16 cellular contexts compared by ENCODE assay signal in genomic region chr10:91700788-91701444, GRCh38.
DNase-seq lines count a peak whose midpoint lies in the region; ATAC-seq and TF ChIP-seq lines count a peak whose summit lies in the region.
"Had no signal": no experiment of that assay in that cellular context is flagged by ENCODE, and none has a peak within 500 bp of the region (broad histone marks: within the 10 kb centered on the region; RNA-seq: fewer than 3 reads in every experiment).

No MANE protein-coding gene starts in this region.

- TF ChIP-seq POLR2A in gastroesophageal sphincter (IDR thresholded peaks at IDR 0.05), result no peak

- H3K4me1 ChIP-seq in gastroesophageal sphincter, result no peaks in the 10 kb centered on the region
- H3K4me1 ChIP-seq: parathyroid adenoma had no signal

- no peak overlapping the region for H3K4me3 ChIP-seq in gastroesophageal sphincter
- H3K4me3 ChIP-seq: cardiac muscle cell had no signal

- DNase-seq in HS-5 (ENCODE audit: low read depth) (peak; percentile 61), amniotic stem cell (lab: John Stamatoyannopoulos, UW) (peak; percentile 15), fibroblast of the conjunctiva (ENCODE audit: low read depth) (peak; percentile 41), NCI-H526 (lab: John Stamatoyannopoulos, UW) (no peak), NCI-H1048 (lab: John Stamatoyannopoulos, UW) (no peak)
- no peak for DNase-seq in activated naive CD4-positive, alpha-beta T cell treated with Interleukin-2 at 50 U/mL for 16 hours
- DNase-seq: activated CD4-positive, alpha-beta T cell treated with anti-CD3 and anti-CD28 coated beads for 1 hour; activated CD8-positive, alpha-beta memory T cell treated with anti-CD3 and anti-CD28 coated beads, Interleukin-2, amount 50 U/mL, for 4 hours; effector memory CD4-positive, alpha-beta T cell; left cardiac atrium; NCI-H774; stimulated activated CD4-positive, alpha-beta T cell treated with anti-CD3 and anti-CD28 coated beads, Interleukin-12 subunit alpha, Interleukin-12 subunit beta, amount 100 ng/mL, for 4 hours; stimulated activated naive CD8-positive, alpha-beta T cell treated with anti-CD3 and anti-CD28 coated beads, Interleukin-15, Interleukin-2, amounts not matched to agents 100 U/mL and 50 U/mL, for 24 hours had no signal

- H3K9me3 ChIP-seq in gastroesophageal sphincter, result no peaks in the 10 kb centered on the region

- WGBS in gastroesophageal sphincter (ENCODE audit: low coverage in 1 of 2), 2 donors, result 88 to 91% methylated on average over 4 to 5 of the region's 5 CpGs

- no peak overlapping the region for H3K27ac ChIP-seq in gastroesophageal sphincter
- H3K27ac ChIP-seq: cardiac muscle cell, parathyroid adenoma had no signal

- no peak for ATAC-seq in gastroesophageal sphincter
- ATAC-seq: stimulated activated naive CD8-positive, alpha-beta T cell treated with anti-CD3 and anti-CD28 coated beads, Interleukin-15, Interleukin-2, amounts not matched to agents 100 U/mL and 50 U/mL, for 24 hours had no signal

- no peaks in the 10 kb centered on the region for H3K27me3 ChIP-seq in gastroesophageal sphincter
- H3K27me3 ChIP-seq: cardiac muscle cell had no signal

- TF ChIP-seq CTCF in gastroesophageal sphincter (IDR thresholded peaks at IDR 0.05), result no peak

- TF ChIP-seq EP300 in gastroesophageal sphincter (IDR thresholded peaks at IDR 0.05), result no peak

- H3K36me3 ChIP-seq in gastroesophageal sphincter, result no peaks in the 10 kb centered on the region
- H3K36me3 ChIP-seq: cardiac muscle cell had no signal

Comparison
In these comparisons a context has a peak if more than half of its experiments do, and no peak if none do; other contexts are left out.
1. DNase-seq: peak in HS-5 (single experiment), amniotic stem cell (single experiment) and fibroblast of the conjunctiva (single experiment); none in activated naive CD4-positive, alpha-beta T cell treated with Interleukin-2 at 50 U/mL for 16 hours (single experiment), NCI-H526 (0 of 2) and NCI-H1048 (single experiment).